28 cellular contexts compared by ENCODE assay signal in the genomic region with DNA sequence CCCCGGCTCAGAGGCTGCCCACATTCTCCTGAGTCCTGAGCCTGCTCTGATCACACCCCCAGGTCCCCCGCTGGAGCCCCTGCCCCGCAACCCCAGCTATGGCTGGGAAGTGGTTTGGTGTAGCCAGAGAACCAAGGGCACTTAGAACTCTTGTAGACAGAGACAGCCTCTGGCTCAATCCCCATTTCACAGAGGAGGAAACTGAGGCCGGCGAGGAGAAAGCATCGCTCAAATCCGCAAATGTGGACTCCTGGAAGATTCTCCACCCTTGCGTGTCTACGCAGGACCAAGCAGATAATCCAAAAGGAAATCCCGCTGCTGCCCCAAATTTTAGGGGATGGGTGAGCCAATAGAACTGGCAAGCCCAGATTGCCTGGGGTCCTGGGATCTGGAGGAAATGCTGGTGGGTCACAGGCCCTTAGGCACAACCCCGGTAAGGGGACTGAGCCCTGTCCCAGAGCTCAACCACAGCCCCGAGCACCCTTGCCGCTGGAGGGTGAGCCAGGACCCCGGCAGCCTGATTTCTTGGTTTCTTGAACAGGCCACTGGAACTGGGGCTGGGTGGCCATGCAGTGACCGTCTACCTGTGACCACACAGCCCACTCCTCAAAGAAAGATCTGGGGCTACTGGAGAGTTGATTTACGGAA.
"Had no signal": no experiment of that assay in that cellular context is flagged by ENCODE, and none has a peak within 500 bp of the region (broad histone marks: within the 10 kb centered on the region; RNA-seq: fewer than 3 reads in every experiment).

No MANE protein-coding gene starts in this region.

- FAIRE-seq: islet of Langerhans had no signal

- H3K27me3 ChIP-seq: brain microvascular endothelial cell, colonic mucosa, dorsolateral prefrontal cortex, gastrocnemius medialis had no signal

- H3K4me1 ChIP-seq: colonic mucosa, esophagus squamous epithelium, gastrocnemius medialis, tibial artery had no signal

- H3K27me3 Mint-ChIP-seq: activated CD4-positive, alpha-beta T cell treated with anti-CD3 and anti-CD28 coated beads, Interleukin-2, amount 10 ng/mL, durations not matched to agents 24 days and 14 days; activated CD8-positive, alpha-beta memory T cell treated with anti-CD3 and anti-CD28 coated beads, Interleukin-2, amount 10 ng/mL, durations not matched to agents 7 days and 5 days had no signal

- H3K4me3 ChIP-seq: colonic mucosa, dorsolateral prefrontal cortex, esophagus squamous epithelium, gastrocnemius medialis, lung, tibial artery had no signal

- H3K9me3 Mint-ChIP-seq: activated CD4-positive, alpha-beta T cell treated with anti-CD3 and anti-CD28 coated beads, Interleukin-2, amount 10 ng/mL, durations not matched to agents 24 days and 14 days; activated CD8-positive, alpha-beta T cell treated with anti-CD3 and anti-CD28 coated beads for 36 hours; activated naive CD4-positive, alpha-beta T cell treated with anti-CD3 and anti-CD28 coated beads, Interleukin-2, amount 50 U/mL, for 24 hours; effector memory CD8-positive, alpha-beta T cell; nephron; stimulated activated naive CD8-positive, alpha-beta T cell treated with anti-CD3 and anti-CD28 coated beads, Interleukin-15, Interleukin-2, amounts not matched to agents 100 ng/mL and 50 ng/mL, for 24 hours; T-cell; T-helper 2 cell treated with Interferon-gamma antibody and Interleukin-4, amounts not matched to agents 5 μg/mL and 100 μg/mL, for 36 hours had no signal

- ATAC-seq: activated CD4-positive, CD25-positive, alpha-beta regulatory T cell treated with anti-CD3 and anti-CD28 coated beads, Interleukin-2, amount 50 U/mL, for 24 hours; activated CD8-positive, alpha-beta memory T cell treated with anti-CD3 and anti-CD28 coated beads, Interleukin-2, amount 10 ng/mL, durations not matched to agents 7 days and 5 days; activated CD8-positive, alpha-beta T cell treated with anti-CD3 and anti-CD28 coated beads for 36 hours; effector memory CD8-positive, alpha-beta T cell; gastrocnemius medialis; left colon; T-cell had no signal

- H3K4me1 Mint-ChIP-seq: activated CD4-positive, alpha-beta T cell treated with anti-CD3 and anti-CD28 coated beads, Interleukin-2, amount 10 ng/mL, durations not matched to agents 24 days and 14 days; activated CD8-positive, alpha-beta memory T cell treated with anti-CD3 and anti-CD28 coated beads, Interleukin-2, amount 10 ng/mL, durations not matched to agents 7 days and 5 days; activated naive CD4-positive, alpha-beta T cell treated with anti-CD3 and anti-CD28 coated beads, Interleukin-2, amount 50 U/mL, for 24 hours; T-cell had no signal

- H3K36me3 ChIP-seq: brain microvascular endothelial cell, colonic mucosa, esophagus squamous epithelium, gastrocnemius medialis, tibial artery had no signal

- H3K27ac Mint-ChIP-seq: activated CD4-positive, alpha-beta T cell treated with anti-CD3 and anti-CD28 coated beads, Interleukin-2, amount 10 ng/mL, durations not matched to agents 24 days and 14 days; activated CD8-positive, alpha-beta memory T cell treated with anti-CD3 and anti-CD28 coated beads, Interleukin-2, amount 10 ng/mL, durations not matched to agents 7 days and 5 days; activated CD8-positive, alpha-beta T cell treated with anti-CD3 and anti-CD28 coated beads for 36 hours; activated naive CD4-positive, alpha-beta T cell treated with anti-CD3 and anti-CD28 coated beads, Interleukin-2, amount 50 U/mL, for 24 hours; effector memory CD8-positive, alpha-beta T cell; nephron; stimulated activated naive CD8-positive, alpha-beta T cell treated with anti-CD3 and anti-CD28 coated beads, Interleukin-15, Interleukin-2, amounts not matched to agents 100 ng/mL and 50 ng/mL, for 24 hours; T-cell; T-helper 2 cell treated with Interferon-gamma antibody and Interleukin-4, amounts not matched to agents 5 μg/mL and 100 μg/mL, for 36 hours had no signal

- H3K9me3 ChIP-seq: colonic mucosa, esophagus squamous epithelium, gastrocnemius medialis, tibial artery had no signal

- H3K4me3 Mint-ChIP-seq: activated CD4-positive, alpha-beta T cell treated with anti-CD3 and anti-CD28 coated beads, Interleukin-2, amount 10 ng/mL, durations not matched to agents 24 days and 14 days; activated CD8-positive, alpha-beta memory T cell treated with anti-CD3 and anti-CD28 coated beads, Interleukin-2, amount 10 ng/mL, durations not matched to agents 7 days and 5 days; activated CD8-positive, alpha-beta T cell treated with anti-CD3 and anti-CD28 coated beads for 36 hours; activated naive CD4-positive, alpha-beta T cell treated with anti-CD3 and anti-CD28 coated beads, Interleukin-2, amount 50 U/mL, for 24 hours; effector memory CD8-positive, alpha-beta T cell; nephron; stimulated activated naive CD8-positive, alpha-beta T cell treated with anti-CD3 and anti-CD28 coated beads, Interleukin-15, Interleukin-2, amounts not matched to agents 100 ng/mL and 50 ng/mL, for 24 hours; T-cell; T-helper 2 cell treated with Interferon-gamma antibody and Interleukin-4, amounts not matched to agents 5 μg/mL and 100 μg/mL, for 36 hours had no signal

- DNase-seq: activated CD4-positive, alpha-beta T cell treated with anti-CD3 and anti-CD28 coated beads, Interleukin-2, amount 10 ng/mL, durations not matched to agents 24 days and 14 days; activated CD8-positive, alpha-beta memory T cell treated with anti-CD3 and anti-CD28 coated beads, Interleukin-2, amount 10 ng/mL, durations not matched to agents 7 days and 5 days; activated CD8-positive, alpha-beta T cell treated with anti-CD3 and anti-CD28 coated beads for 36 hours; activated gamma-delta T cell treated with Interleukin-2 at 50 U/mL for 16 hours; activated T-cell treated with anti-CD3 and anti-CD28 coated beads for 4 hours; anterior cingulate cortex; brain microvascular endothelial cell; central memory CD4-positive, alpha-beta T cell; colonic mucosa; effector memory CD8-positive, alpha-beta T cell; esophagus squamous epithelium; gastrocnemius medialis; hypothalamus; midbrain; nucleus accumbens; stimulated activated CD4-positive, alpha-beta T cell treated with anti-CD3 and anti-CD28 coated beads, Interleukin-12 subunit alpha, Interleukin-12 subunit beta, amount 100 ng/mL, for 4 hours; T-cell had no signal

- H3K27ac ChIP-seq: brain microvascular endothelial cell, colonic mucosa, esophagus squamous epithelium, gastrocnemius medialis, tibial artery, VCaP had no signal

- H3K36me3 Mint-ChIP-seq: activated CD8-positive, alpha-beta memory T cell treated with anti-CD3 and anti-CD28 coated beads, Interleukin-2, amount 10 ng/mL, durations not matched to agents 7 days and 5 days; activated naive CD4-positive, alpha-beta T cell treated with anti-CD3 and anti-CD28 coated beads, Interleukin-2, amount 50 U/mL, for 24 hours; T-cell had no signal
